12 cellular contexts compared by ENCODE assay signal in genomic region chr18:12639990-12640880, GRCh38. TPM values are rescaled to one million over a fixed set of nuclear protein-coding genes. Genes with fewer than 3 reads are reported as not detected.
DNase-seq lines count a peak whose midpoint lies in the region; ATAC-seq, FAIRE-seq and TF ChIP-seq lines count a peak whose summit lies in the region.
"Had no signal": no experiment of that assay in that cellular context is flagged by ENCODE, and none has a peak within 500 bp of the region (broad histone marks: within the 10 kb centered on the region; RNA-seq: fewer than 3 reads in every experiment).

No MANE protein-coding gene starts in this region.

- peak; percentile 97 for ATAC-seq in HepG2

- no peak for TF ChIP-seq POLR2A in HepG2 (IDR thresholded peaks at IDR 0.05; ENCODE audit: insufficient read depth in 1 of 2, low read depth in 2 of 2, low read length in 2 of 2)

- CTCF ChIA-PET in RWPE1 (lab: Yijun Ruan, JAX) (interaction anchor here (0.7 kb wide), 1 partner anchor 108 kb away, joined by 3 read pairs; no protein-coding TSS in a partner anchor), HepG2 (lab: Yijun Ruan, JAX; ENCODE audit: low intra/inter-chr PET ratio, low total read pairs) (no interaction called here)

- peak overlapping the region; percentile 26; the same call in 1 of the 2 replicates for H3K9ac ChIP-seq in HepG2 (ENCODE audit: insufficient read depth, low read depth, low read length)

- H3K4me3 ChIP-seq in epithelial cell of proximal tubule (ENCODE audit: low read depth, low read length) (no peak overlapping the region), HepG2 (replicated peaks in 1 of 3; ENCODE audit: insufficient read depth in 1 of 3, low read depth in 2 of 3, low read length in 3 of 3) (peak overlapping the region in 1 of 3 experiments; percentile 5; a peak in 1 of 6 replicates)

- POLR2A ChIA-PET in RWPE1 (lab: Yijun Ruan, JAX; ENCODE audit: low non-redundant PET) (interaction anchor here (0.5 kb wide), 1 partner anchor 178 kb away, joined by 4 read pairs; no protein-coding TSS in a partner anchor), HepG2 (lab: Yijun Ruan, JAX) (interaction anchor here (1.0 to 1.8 kb wide), 2 partner anchors 13 to 33 kb away, joined by 3 to 8 read pairs; no protein-coding TSS in a partner anchor)

- 23% methylated on average over 5 of the region's 5 CpGs for WGBS in HepG2 (ENCODE audit: low lambda C conversion rate)

- no peaks in the 10 kb centered on the region for H3K9me3 ChIP-seq in HepG2 (ENCODE audit: low read length)

- in situ Hi-C loops in Caki2 (cut with HindIII; ENCODE audit: low pct_unique_long_range_greater_than_20kb, low sequenced_read_pairs): no loop called here
- in situ Hi-C loops in HepG2 (cut with HindIII; ENCODE audit: extremely low pct_ligation_motif_present, low pct_unique_long_range_greater_than_20kb): no loop called here

- H3K27ac Mint-ChIP-seq in activated CD4-positive, alpha-beta T cell treated with anti-CD3 and anti-CD28 coated beads, Interleukin-2, amount 10 ng/mL, durations not matched to agents 24 days and 14 days: no peak overlapping the region
- H3K27ac Mint-ChIP-seq: T-helper 2 cell treated with Interferon-gamma antibody and Interleukin-4, amounts not matched to agents 5 μg/mL and 100 μg/mL, for 36 hours had no signal

- H3K27ac ChIP-seq in RWPE1: peak overlapping the region; percentile 84
- peak overlapping the region; percentile 57 for H3K27ac ChIP-seq in HepG2 (ENCODE audit: extremely low read length, insufficient read depth, low read length)

- no peak overlapping the region for H3K4me3 Mint-ChIP-seq in activated CD4-positive, alpha-beta T cell treated with anti-CD3 and anti-CD28 coated beads, Interleukin-2, amount 10 ng/mL, durations not matched to agents 24 days and 14 days
- H3K4me3 Mint-ChIP-seq: neural crest cell; T-helper 2 cell treated with Interferon-gamma antibody and Interleukin-4, amounts not matched to agents 5 μg/mL and 100 μg/mL, for 36 hours had no signal

- no peak overlapping the region for H2AFZ ChIP-seq in HepG2 (ENCODE audit: low read length)

- TF ChIP-seq EP300 in HepG2 (IDR thresholded peaks at IDR 0.05; ENCODE audit: low read depth in 2 of 2, low read length in 2 of 2): no peak; a peak in 1 of 4 replicates
- TF ChIP-seq EP300 in HepG2 (CRISPR knock-in tag; IDR thresholded peaks at IDR 0.05; ENCODE audit: borderline replicate concordance): no peak

- peaks cover 30% of the 10 kb centered on the region for H3K4me1 ChIP-seq in HepG2 (ENCODE audit: insufficient read depth, low read length)

- TF ChIP-seq RAD21 in HepG2 (CRISPR knock-in tag; IDR thresholded peaks at IDR 0.05): no peak

- H3K36me3 ChIP-seq in HepG2 (replicated peaks in 1 of 2; ENCODE audit: control insufficient read depth in 1 of 2, insufficient read depth in 2 of 2, low read length in 2 of 2): no peaks in the 10 kb centered on the region

- H3K4me2 ChIP-seq in HepG2 (ENCODE audit: low read depth, low read length): peak overlapping the region; percentile 65

- H3K27me3 Mint-ChIP-seq in activated CD4-positive, alpha-beta T cell treated with anti-CD3 and anti-CD28 coated beads, Interleukin-2, amount 10 ng/mL, durations not matched to agents 24 days and 14 days: peaks cover 19% of the 10 kb centered on the region

- H3K79me2 ChIP-seq in HepG2 (ENCODE audit: insufficient read depth, low read length): peaks cover 12% of the 10 kb centered on the region

- no peaks in the 10 kb centered on the region for H3K27me3 ChIP-seq in HepG2 (ENCODE audit: control insufficient read depth in 1 of 2, insufficient read depth in 2 of 2, low read length in 2 of 2)

- peak; percentile 60 for FAIRE-seq in HepG2 (lab: Jason Lieb, UNC)

- BruUV-seq in HepG2 (replicated peaks; lab: Mats Ljungman, UMichigan): TSS peak; percentile 35

- no peak for TF ChIP-seq CTCF in RWPE1 (conservative IDR thresholded peaks at IDR 0.05; ENCODE audit: low read depth)
- no peak for TF ChIP-seq CTCF in epithelial cell of proximal tubule (conservative IDR thresholded peaks at IDR 0.05; ENCODE audit: low read depth, low read length)
- peak; percentile 25; the same call in 1 of the 2 replicates for TF ChIP-seq CTCF in HepG2 (CRISPR knock-in tag; IDR thresholded peaks at IDR 0.05)

- H4K20me1 ChIP-seq in HepG2 (ENCODE audit: insufficient read depth, low read length): no peaks in the 10 kb centered on the region

- H3K36me3 Mint-ChIP-seq in activated CD4-positive, alpha-beta T cell treated with anti-CD3 and anti-CD28 coated beads, Interleukin-2, amount 10 ng/mL, durations not matched to agents 24 days and 14 days (ENCODE audit: low read depth): no peaks in the 10 kb centered on the region

- no peaks in the 10 kb centered on the region for H3K4me1 Mint-ChIP-seq in activated CD4-positive, alpha-beta T cell treated with anti-CD3 and anti-CD28 coated beads, Interleukin-2, amount 10 ng/mL, durations not matched to agents 24 days and 14 days

- no peaks in the 10 kb centered on the region for H3K9me3 Mint-ChIP-seq in activated CD4-positive, alpha-beta T cell treated with anti-CD3 and anti-CD28 coated beads, Interleukin-2, amount 10 ng/mL, durations not matched to agents 24 days and 14 days
- H3K9me3 Mint-ChIP-seq: neural crest cell; T-helper 2 cell treated with Interferon-gamma antibody and Interleukin-4, amounts not matched to agents 5 μg/mL and 100 μg/mL, for 36 hours had no signal

- DNase-seq in Caki2 (ENCODE audit: low read depth): peak; percentile 74
- no peak for DNase-seq in RWPE1 (ENCODE audit: low spot score)
- peak; percentile 67 for DNase-seq in epithelial cell of proximal tubule (ENCODE audit: low read depth)
- peak; percentile 68 for DNase-seq in HepG2 (ENCODE audit: low spot score)
- no peak for DNase-seq in NCI-H1436 treated with DMSO at 0.1 percent for 48 hours (lab: John Stamatoyannopoulos, UW)
- DNase-seq in nucleus accumbens (lab: John Stamatoyannopoulos, UW): no peak
- DNase-seq in activated CD4-positive, alpha-beta T cell treated with anti-CD3 and anti-CD28 coated beads, Interleukin-2, amount 10 ng/mL, durations not matched to agents 24 days and 14 days: no peak
- DNase-seq in stimulated activated naive CD4-positive, alpha-beta T cell treated with Interleukin-2 at 50 U/mL for 16 hours (lab: John Stamatoyannopoulos, UW): no peak
- DNase-seq: activated naive CD4-positive, alpha-beta T cell; NCI-H446 treated with DMSO at 0.1 percent for 48 hours had no signal

- intact Hi-C loops in HepG2 (cut with micrococcal nuclease; ENCODE audit: unreplicated experiment): loop anchor here (5.0 kb wide), 1 partner anchor 43 kb away; no protein-coding TSS in a partner anchor
- intact Hi-C loops in activated CD4-positive, alpha-beta T cell treated with anti-CD3 and anti-CD28 coated beads, Interleukin-2, amount 10 ng/mL, durations not matched to agents 24 days and 14 days (cut with micrococcal nuclease): no loop called here

TF ChIP-seq in HepG2, 621 proteins besides CTCF, POLR2A, EP300 and RAD21 (continues in another document):
- TF ChIP-seq ZNF572 (CRISPR knock-in tag; IDR thresholded peaks at IDR 0.05) (peak; percentile 85; the same call in 1 of the 2 replicates), MAFF (IDR thresholded peaks at IDR 0.05; ENCODE audit: low read depth, low read length) (peak; percentile 61; the same call in 1 of the 2 replicates), ZBTB1 (CRISPR knock-in tag; IDR thresholded peaks at IDR 0.05; ENCODE audit: borderline replicate concordance) (no peak), GFI1 (CRISPR knock-in tag; IDR thresholded peaks at IDR 0.05; ENCODE audit: borderline replicate concordance) (no peak), ETV5 (CRISPR knock-in tag; IDR thresholded peaks at IDR 0.05; ENCODE audit: borderline replicate concordance) (peak; percentile 84; the same call in 1 of the 2 replicates), ZNF644 (CRISPR knock-in tag; IDR thresholded peaks at IDR 0.05; ENCODE audit: low read depth) (no peak), POGZ (CRISPR knock-in tag; IDR thresholded peaks at IDR 0.05) (0 out of 2 replicates have a peak, but pooled peaks have one; percentile 27)

RNA-seq across cellular contexts. Expression of gene SPIRE1, which starts 17.7 kb away (rescaled TPM):
- 11.4 and 40.2 TPM in 2 replicates for total RNA-seq in Caki2 (2014; rRNA removed; shearing (Covaris generic); ENCODE audit: low replicate concordance)
- 20.7 and 22.8 TPM in 2 replicates for total RNA-seq in epithelial cell of proximal tubule
- 21.3 and 28.1 TPM in 2 replicates for total RNA-seq in HepG2 (2016; rRNA removed; fragmentation: Illumina TruSeq; extraction: Trizol)
- 6.0 and 6.9 TPM in 2 replicates for total RNA-seq in HepG2 (2016; cell fraction: cytosol; rRNA removed; fragmentation: Illumina TruSeq; extraction: Trizol; ENCODE audit: low read depth)
- total RNA-seq in HepG2 (2016; cell fraction: insoluble cytoplasmic fraction; rRNA removed; fragmentation: Illumina TruSeq; extraction: Trizol): 22.4 and 29.7 TPM in 2 replicates
- total RNA-seq in HepG2 (2016; cell fraction: membrane; rRNA removed; fragmentation: Illumina TruSeq; extraction: Trizol): 15.7 and 18.0 TPM in 2 replicates
- total RNA-seq in HepG2 (2016; cell fraction: nucleus; rRNA removed; fragmentation: Illumina TruSeq; extraction: Trizol): 19.0 and 22.0 TPM in 2 replicates
- polyA plus RNA-seq in HepG2 (2011; rRNA removed): 9.9 and 10.1 TPM in 2 replicates
- 6.6 and 8.9 TPM in 2 replicates for polyA plus RNA-seq in HepG2 (2011; cell fraction: cytosol; rRNA removed)
- polyA plus RNA-seq in HepG2 (2011; cell fraction: nucleus; rRNA removed): 6.8 and 7.4 TPM in 2 replicates
- polyA plus RNA-seq in HepG2 (2012): 8.4 and 12.6 TPM in 2 replicates
- 1.8 and 2.3 TPM in 2 replicates for polyA plus RNA-seq in HepG2 (2016; cell fraction: cytosol; fragmentation: Illumina TruSeq; extraction: Trizol; ENCODE audit: low read depth)
- polyA plus RNA-seq in HepG2 (2016; cell fraction: insoluble cytoplasmic fraction; fragmentation: Illumina TruSeq; extraction: Trizol; ENCODE audit: low read depth): 19.3 and 20.2 TPM in 2 replicates
- polyA plus RNA-seq in HepG2 (2016; cell fraction: membrane; fragmentation: Illumina TruSeq; extraction: Trizol; ENCODE audit: low read depth): 6.7 and 7.2 TPM in 2 replicates
- 28.6 and 33.9 TPM in 2 replicates for polyA plus RNA-seq in HepG2 (2016; cell fraction: nucleus; fragmentation: Illumina TruSeq; extraction: Trizol; ENCODE audit: insufficient read depth, low read depth)
- polyA minus RNA-seq in HepG2 (2011; rRNA and poly(A)+ RNA removed; ENCODE audit: low replicate concordance): 14.8 and 27.8 TPM in 2 replicates
- 13.6 and 18.8 TPM in 2 replicates for polyA minus RNA-seq in HepG2 (2011; cell fraction: cytosol; rRNA and poly(A)+ RNA removed)
- polyA minus RNA-seq in HepG2 (2011; cell fraction: nucleus; rRNA and poly(A)+ RNA removed): 14.2 and 17.7 TPM in 2 replicates
- 7.6 and 8.4 TPM in 2 replicates for total RNA-seq in activated CD4-positive, alpha-beta T cell treated with anti-CD3 and anti-CD28 coated beads, Interleukin-2, amount 10 ng/mL, durations not matched to agents 24 days and 14 days

Comparison
In these comparisons a context has a peak if more than half of its experiments do, and no peak if none do; other contexts are left out.
1. DNase-seq: peak in Caki2 (single experiment), epithelial cell of proximal tubule (single experiment) and HepG2 (single experiment); none in RWPE1 (single experiment), NCI-H1436 treated with DMSO at 0.1 percent for 48 hours (single experiment), nucleus accumbens (0 of 56), activated CD4-positive, alpha-beta T cell treated with anti-CD3 and anti-CD28 coated beads, Interleukin-2, amount 10 ng/mL, durations not matched to agents 24 days and 14 days (single experiment) and stimulated activated naive CD4-positive, alpha-beta T cell treated with Interleukin-2 at 50 U/mL for 16 hours (single experiment).